8 cellular contexts compared by ENCODE assay signal in the genomic region with DNA sequence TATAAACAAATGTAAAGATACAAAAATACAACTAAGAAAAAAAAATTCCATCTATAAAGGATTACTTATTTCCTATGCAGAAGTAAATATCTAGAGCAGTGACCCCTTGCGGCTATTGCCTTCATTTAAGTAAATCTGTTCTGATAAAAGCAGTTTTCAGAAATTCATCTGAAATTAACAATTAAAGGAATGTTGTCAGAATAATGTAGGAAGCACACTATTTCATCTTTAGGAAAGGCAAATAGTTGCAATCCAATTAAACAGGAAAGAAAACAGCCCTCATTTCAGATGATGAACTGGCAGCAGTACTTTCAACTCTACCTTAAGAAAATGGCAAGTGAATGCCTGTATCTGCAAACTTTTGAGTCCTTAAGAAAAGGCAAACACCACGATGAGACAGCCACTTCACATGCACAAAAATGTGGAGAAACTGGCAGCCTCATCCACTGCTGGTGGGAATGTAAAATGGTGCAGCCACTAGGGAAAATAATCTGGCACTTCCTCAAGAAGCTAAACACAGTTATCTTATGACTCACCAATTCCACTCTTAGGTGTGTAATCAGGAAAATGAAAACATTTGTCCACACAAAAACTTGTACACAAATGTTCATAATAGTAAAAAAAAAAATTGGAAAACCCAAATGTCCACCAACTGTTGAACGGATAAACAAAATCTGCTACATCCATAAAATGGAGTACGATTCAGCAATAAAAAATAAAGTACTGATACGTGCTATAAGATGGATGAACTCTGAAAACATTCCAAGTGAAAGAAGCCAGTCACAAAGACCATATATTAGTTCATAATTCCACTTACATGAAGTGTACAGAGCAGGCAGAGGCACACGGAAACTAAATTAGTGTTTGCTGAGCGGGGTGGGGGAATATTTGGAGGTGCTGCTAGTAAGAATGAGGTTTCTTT. TPM values are rescaled to one million over a fixed set of nuclear protein-coding genes. Genes with fewer than 3 reads are reported as not detected.
DNase-seq lines count a peak whose midpoint lies in the region; ATAC-seq and TF ChIP-seq lines count a peak whose summit lies in the region.

No MANE protein-coding gene starts in this region.

- intact Hi-C loops in psoas muscle (cut with DNase I): loop anchor here in 1 of 2 donors (5.0 to 10.0 kb wide), 3 partner anchors 136 to 524 kb away; partner anchors contain the start of genes COPS4, COQ2 and HNRNPD

- H3K4me3 ChIP-seq in GM12864 (ENCODE audit: low read depth, low read length) (peak overlapping the region; percentile 73), fibroblast of pulmonary artery (replicated peaks; ENCODE audit: low read depth, low read length) (peak overlapping the region; percentile 83), psoas muscle (peak overlapping the region; percentile 76)

- POLR2A ChIA-PET in RWPE1 (lab: Yijun Ruan, JAX; ENCODE audit: low non-redundant PET): no interaction called here

- H3K4me1 ChIP-seq in psoas muscle: peaks cover 37% of the 10 kb centered on the region

- peaks cover 5 to 41% of the 10 kb centered on the region in 2 donors for H3K36me3 ChIP-seq in psoas muscle (ENCODE audit: insufficient read depth in 1 of 2, low read depth in 1 of 2)

- H3K27ac ChIP-seq in RWPE1: no peak overlapping the region
- H3K27ac ChIP-seq in psoas muscle: peak overlapping the region; percentile 96

- no peaks in the 10 kb centered on the region for H3K9me3 ChIP-seq in psoas muscle

- CTCF ChIA-PET in RWPE1 (lab: Yijun Ruan, JAX): interaction anchor here (0.5 to 0.9 kb wide), 5 partner anchors 12 to 209 kb away, joined by 3 to 6 read pairs (median 3); no protein-coding TSS in a partner anchor

- WGBS in psoas muscle, 3 donors: 41 to 44% (median 43%) methylated on average over 7 of the region's 7 CpGs

- no peak for ATAC-seq in psoas muscle
- ATAC-seq in GM18498 (IDR thresholded peaks at IDR 0.05; ENCODE audit: unreplicated experiment): no peak
- ATAC-seq in GM21367 (IDR thresholded peaks at IDR 0.05; ENCODE audit: unreplicated experiment): no peak

- no peaks in the 10 kb centered on the region for H3K27me3 ChIP-seq in psoas muscle (ENCODE audit: insufficient read depth in 3 of 3, low read length in 2 of 3)

- in situ Hi-C loops in ACHN (cut with HindIII; ENCODE audit: low pct_ligation_motif_present, low pct_unique_long_range_greater_than_20kb, low sequenced_read_pairs): no loop called here

- DNase-seq in ACHN (peak; percentile 72), GM12864 (ENCODE audit: low read depth) (no peak), RWPE1 (ENCODE audit: low spot score) (no peak), fibroblast of pulmonary artery (ENCODE audit: low read depth) (peak; percentile 91), psoas muscle (no peak), epidermal melanocyte (ENCODE audit: insufficient read length, low spot score) (no peak)

- peak; percentile 48 for TF ChIP-seq CTCF in GM12864 (IDR thresholded peaks at IDR 0.05; ENCODE audit: low read depth, low read length, missing control alignments)
- TF ChIP-seq CTCF in RWPE1 (conservative IDR thresholded peaks at IDR 0.05; ENCODE audit: low read depth): peak; percentile 75
- peak; percentile 31 for TF ChIP-seq CTCF in fibroblast of pulmonary artery (IDR thresholded peaks at IDR 0.05; ENCODE audit: low read length, missing control alignments)
- no peak for TF ChIP-seq CTCF in psoas muscle (IDR thresholded peaks at IDR 0.05)

RNA-seq across cellular contexts. Expression of gene THAP9, which starts 2.0 kb away (rescaled TPM):
- total RNA-seq in psoas muscle: 10 to 100 TPM in 1 of 4 donors, 1 to 10 TPM in 3; 7.3 to 10.2 (median 7.8) TPM
- polyA plus RNA-seq in psoas muscle: 1 to 10 TPM; 3.4 to 8.4 (median 5.6) TPM

RNA-seq across cellular contexts. Expression of gene SEC31A, which starts 7.6 kb away (rescaled TPM):
- 100 to 1,000 TPM in 3 of 4 donors, 10 to 100 TPM in 1; 94.6 to 117 (median 106) TPM for total RNA-seq in psoas muscle
- polyA plus RNA-seq in psoas muscle: 100 to 1,000 TPM in 1 of 3 donors, 10 to 100 TPM in 2; 77.7 to 120 (median 98.0) TPM

Comparison
In these comparisons a context has a peak if more than half of its experiments do, and no peak if none do; other contexts are left out.
1. DNase-seq: peak in ACHN (single experiment) and fibroblast of pulmonary artery (single experiment); none in GM12864 (single experiment), RWPE1 (single experiment), psoas muscle (0 of 2) and epidermal melanocyte (single experiment).
2. Peak in every context shown above with its lines, with median percentiles within 50 percentile points of each other: H3K4me3 ChIP-seq.